8 cellular contexts compared by ENCODE assay signal in the genomic region with DNA sequence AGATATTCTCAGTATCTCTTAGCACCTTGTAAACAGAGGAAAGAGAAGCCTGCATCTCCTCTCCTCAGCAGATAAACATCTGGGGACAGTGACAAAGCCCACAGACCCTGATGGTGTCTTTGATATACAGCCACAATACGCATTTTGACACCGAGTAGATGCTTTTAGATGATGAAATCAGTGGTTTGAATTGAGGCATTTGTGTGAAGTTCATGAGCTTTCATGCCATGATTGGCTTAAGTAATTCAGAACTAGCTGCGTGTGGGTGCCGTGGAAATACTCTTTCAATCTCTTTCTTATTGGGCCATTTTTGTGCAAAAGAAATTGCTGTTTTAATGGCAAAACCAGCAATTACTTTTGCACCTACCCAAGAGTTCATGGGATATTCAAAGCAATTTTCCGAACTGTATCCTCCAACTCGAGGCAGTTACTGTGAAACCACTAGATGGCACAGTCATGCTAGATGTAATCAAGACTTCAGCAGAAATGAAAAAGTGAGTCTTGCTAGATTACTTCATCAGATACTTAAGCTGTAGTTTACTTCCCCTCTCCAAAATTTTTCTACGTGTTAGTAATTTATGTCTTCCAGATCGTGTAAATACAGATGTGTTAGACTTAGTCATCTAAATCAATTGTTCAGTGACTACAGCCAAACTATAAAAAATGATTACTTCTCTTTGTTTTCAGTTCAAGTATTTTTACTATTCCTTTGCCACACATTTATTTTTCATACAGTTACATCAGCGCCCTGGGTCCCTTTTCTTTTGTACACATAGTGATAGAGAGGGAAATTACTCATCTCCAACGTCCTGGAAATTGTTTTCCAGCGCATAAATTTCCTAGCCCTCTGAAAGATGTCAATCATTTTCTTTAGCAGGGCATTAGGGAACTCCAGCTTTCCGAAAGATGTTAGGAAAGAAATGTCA. TPM values are rescaled to one million over a fixed set of nuclear protein-coding genes. Genes with fewer than 3 reads are reported as not detected.
DNase-seq lines count a peak whose midpoint lies in the region; ATAC-seq and TF ChIP-seq lines count a peak whose summit lies in the region.

No MANE protein-coding gene starts in this region.

- no peaks in the 10 kb centered on the region for H3K27me3 ChIP-seq in neural cell (ENCODE audit: insufficient read depth, low read depth, low read length)

- intact Hi-C loops in activated B cell treated with CpG ODN at 0.5 μM for 24 hours (cut with micrococcal nuclease), result loop anchor here (1.0 to 2.0 kb wide), 6 partner anchors 182 to 906 kb away; no protein-coding TSS in a partner anchor

- H3K27me3 Mint-ChIP-seq in activated B cell treated with CpG ODN at 0.5 μM for 24 hours, result peaks cover 16% of the 10 kb centered on the region

- no peak for TF ChIP-seq EP300 in neural cell (conservative IDR thresholded peaks at IDR 0.05; ENCODE audit: poor library complexity, severe bottlenecking)

- no peaks in the 10 kb centered on the region for H4K20me1 ChIP-seq in neural cell (ENCODE audit: insufficient read depth)

- no peaks in the 10 kb centered on the region for H3K36me3 Mint-ChIP-seq in activated B cell treated with CpG ODN at 0.5 μM for 24 hours (ENCODE audit: low read depth)

- H3K4me2 ChIP-seq in neural cell (ENCODE audit: low read length), result peak overlapping the region; percentile 10

- H3K27ac ChIP-seq in neural cell (ENCODE audit: low read length), result no peak overlapping the region

- CTCF ChIA-PET in activated B cell treated with CpG ODN at 0.5 μM for 24 hours (lab: Charles Lee), result interaction anchor here (0.6 to 4.8 kb wide), 60 partner anchors 8 to 906 kb away, joined by 3 to 126 read pairs (median 5); a partner anchor contains a TSS

- TF ChIP-seq RAD21 in neural cell (conservative IDR thresholded peaks at IDR 0.05), result peak; percentile 81

- H3K36me3 ChIP-seq in neural cell (ENCODE audit: insufficient read depth, low read length), result no peaks in the 10 kb centered on the region

- H3K4me3 ChIP-seq in neural cell (ENCODE audit: low read length), result peak overlapping the region; percentile 24

- H3K4me3 Mint-ChIP-seq in activated B cell treated with CpG ODN at 0.5 μM for 24 hours, result peak overlapping the region; percentile 82

- TF ChIP-seq CTCF in AG09319 (IDR thresholded peaks at IDR 0.05; ENCODE audit: low read depth, low read length) (peak; percentile 81), GM12872 (IDR thresholded peaks at IDR 0.05; ENCODE audit: insufficient read depth, low read depth, low read length) (peak; percentile 76), activated B cell treated with CpG ODN at 0.5 μM for 24 hours (IDR thresholded peaks at IDR 0.05) (peak; percentile 58), neural cell (IDR thresholded peaks at IDR 0.05; ENCODE audit: poor library complexity, severe bottlenecking) (peak; percentile 85)

- ATAC-seq in HG02938 (IDR thresholded peaks at IDR 0.05; ENCODE audit: unreplicated experiment), result peak; percentile 76
- ATAC-seq in activated B cell treated with CpG ODN at 0.5 μM for 24 hours (ENCODE audit: low read depth), result peak; percentile 90
- no peak for ATAC-seq in GM19397 (IDR thresholded peaks at IDR 0.05; ENCODE audit: unreplicated experiment)

- H3K9ac ChIP-seq in neural cell (ENCODE audit: low read length), result no peak overlapping the region

- no peaks in the 10 kb centered on the region for H3K9me3 Mint-ChIP-seq in activated B cell treated with CpG ODN at 0.5 μM for 24 hours

- H3K79me2 ChIP-seq in neural cell (replicated peaks; ENCODE audit: insufficient read depth, low read length), result no peaks in the 10 kb centered on the region

- no peaks in the 10 kb centered on the region for H3K9me3 ChIP-seq in neural cell (ENCODE audit: low read length)

- peak; percentile 52 for DNase-seq in AG09319 (ENCODE audit: extremely low read depth, low read depth)
- peak; percentile 85 for DNase-seq in NCI-H2107 treated with DMSO at 0.1 percent for 48 hours (lab: John Stamatoyannopoulos, UW; ENCODE audit: unreplicated experiment)
- DNase-seq in activated B cell treated with CpG ODN at 0.5 μM for 24 hours, result no peak
- peak; percentile 89 for DNase-seq in fibroblast of peridontal ligament (ENCODE audit: extremely low read depth)

- H3F3A ChIP-seq in neural cell (ENCODE audit: insufficient read depth, low read length, poor library complexity, severe bottlenecking), result no peaks in the 10 kb centered on the region

- peaks cover 14% of the 10 kb centered on the region for H3K4me1 Mint-ChIP-seq in activated B cell treated with CpG ODN at 0.5 μM for 24 hours

- no peaks in the 10 kb centered on the region for H3K9me2 ChIP-seq in neural cell (ENCODE audit: insufficient read depth, low read length)

- peak overlapping the region; percentile 77 for H3K27ac Mint-ChIP-seq in activated B cell treated with CpG ODN at 0.5 μM for 24 hours

- POLR2A ChIA-PET in activated B cell treated with CpG ODN at 0.5 μM for 24 hours (lab: Charles Lee), result interaction anchor here (0.6 to 6.0 kb wide), 21 partner anchors 182 to 907 kb away, joined by 3 to 70 read pairs (median 4); a partner anchor contains a TSS

- H2AFZ ChIP-seq in neural cell (ENCODE audit: low read depth, low read length), result no peak overlapping the region

TF ChIP-seq in neural cell, 6 proteins besides CTCF, POLR2A, EP300 and RAD21:
- TF ChIP-seq POLR2AphosphoS5 (IDR thresholded peaks at IDR 0.05) (no peak), SMC3 (conservative IDR thresholded peaks at IDR 0.05; ENCODE audit: poor library complexity) (peak; percentile 91)

RNA-seq across cellular contexts. Expression of a gene that starts 49.4 kb away (rescaled TPM):
- not detected in 2 replicates for total RNA-seq in activated B cell treated with CpG ODN at 0.5 μM for 24 hours
- not detected in 2 replicates for polyA plus RNA-seq in neural cell
- polyA minus RNA-seq in neural cell, result not detected in 2 replicates
